ENCODE assay signal across 9 cellular contexts in genomic region chr9:96217358-96217755, GRCh38.
DNase-seq lines count a peak whose midpoint lies in the region; ATAC-seq and TF ChIP-seq lines count a peak whose summit lies in the region.
"Had no signal": no experiment of that assay in that cellular context is flagged by ENCODE, and none has a peak within 500 bp of the region (broad histone marks: within the 10 kb centered on the region; RNA-seq: fewer than 3 reads in every experiment).

No MANE protein-coding gene starts in this region.

- H3K27ac ChIP-seq in VCaP (peak overlapping the region; percentile 71), hepatocyte (peak overlapping the region; percentile 90)

- no peaks in the 10 kb centered on the region for H3K36me3 Mint-ChIP-seq in progenitor cell of endocrine pancreas (ENCODE audit: insufficient read depth)

- no peaks in the 10 kb centered on the region for H3K9me2 ChIP-seq in hepatocyte (replicated peaks; ENCODE audit: insufficient read depth)

- 12% methylated on average over 13 of the region's 13 CpGs for WGBS in hepatocyte (ENCODE audit: low lambda C conversion rate, missing lambda C conversion rate)

- H3K4me3 Mint-ChIP-seq in progenitor cell of endocrine pancreas (ENCODE audit: low read depth), result peak overlapping the region; percentile 66

- peaks cover 33% of the 10 kb centered on the region for H3K27me3 Mint-ChIP-seq in progenitor cell of endocrine pancreas

- no peak for ATAC-seq in HG02588 (IDR thresholded peaks at IDR 0.05; ENCODE audit: unreplicated experiment)

- H3K27me3 ChIP-seq in hepatocyte, result no peaks in the 10 kb centered on the region

- no peaks in the 10 kb centered on the region for H3K9me3 ChIP-seq in hepatocyte (ENCODE audit: low read depth)

- H3K9me3 Mint-ChIP-seq in progenitor cell of endocrine pancreas (ENCODE audit: low read depth), result no peaks in the 10 kb centered on the region
- H3K9me3 Mint-ChIP-seq: activated T-helper 1 cell treated with anti-CD3 and anti-CD28 coated beads, Interleukin-12 subunit alpha, Interleukin-12 subunit beta, Interleukin-2, Interleukin-4 antibody, amounts not matched to agents 30 ng/mL and 10 ng/mL and 1 ng/mL, durations not matched to agents 14 hours and 24 hours and 36 hours had no signal

- H4K20me1 ChIP-seq in hepatocyte (ENCODE audit: insufficient read depth, poor library complexity, severe bottlenecking), result no peaks in the 10 kb centered on the region

- no peak overlapping the region for H3K4me3 ChIP-seq in hepatocyte

- DNase-seq in G401 (ENCODE audit: low spot score), result peak; percentile 6
- DNase-seq in hepatocyte (ENCODE audit: low spot score), result peak; percentile 70
- no peak for DNase-seq in progenitor cell of endocrine pancreas (ENCODE audit: low spot score, unreplicated experiment)
- DNase-seq in Kasumi-1 (lab: John Stamatoyannopoulos, UW), result no peak
- DNase-seq in cortex of kidney (lab: John Stamatoyannopoulos, UW), result no peak
- DNase-seq in UCSD-AML1 (lab: John Stamatoyannopoulos, UW; ENCODE audit: unreplicated experiment), result no peak

- H3K4me1 Mint-ChIP-seq in progenitor cell of endocrine pancreas (ENCODE audit: low read depth), result peaks cover 9% of the 10 kb centered on the region

- TF ChIP-seq CTCF in VCaP (conservative IDR thresholded peaks at IDR 0.05) (no peak), hepatocyte (IDR thresholded peaks at IDR 0.05; ENCODE audit: poor library complexity) (no peak), progenitor cell of endocrine pancreas (IDR thresholded peaks at IDR 0.05; ENCODE audit: unreplicated experiment) (no peak)

- H3K27ac Mint-ChIP-seq in progenitor cell of endocrine pancreas, result no peak overlapping the region
- H3K27ac Mint-ChIP-seq: activated T-helper 1 cell treated with anti-CD3 and anti-CD28 coated beads, Interleukin-12 subunit alpha, Interleukin-12 subunit beta, Interleukin-2, Interleukin-4 antibody, amounts not matched to agents 30 ng/mL and 10 ng/mL and 1 ng/mL, durations not matched to agents 14 hours and 24 hours and 36 hours had no signal

- peaks cover 33% of the 10 kb centered on the region for H3K4me1 ChIP-seq in hepatocyte (ENCODE audit: insufficient read depth)

- H3K36me3 ChIP-seq in hepatocyte (replicated peaks; ENCODE audit: insufficient read depth, low read depth), result no peaks in the 10 kb centered on the region

- H3K4me2 ChIP-seq in hepatocyte, result peak overlapping the region; percentile 89

- no peak overlapping the region for H2AFZ ChIP-seq in hepatocyte

- in situ Hi-C loops in G401 (cut with HindIII; ENCODE audit: low sequenced_read_pairs), result no loop called here

- peaks cover 2% of the 10 kb centered on the region for H3K79me2 ChIP-seq in hepatocyte

Comparison
In these comparisons a context has a peak if more than half of its experiments do, and no peak if none do; other contexts are left out.
1. DNase-seq: peak in G401 (single experiment) and hepatocyte (single experiment); none in progenitor cell of endocrine pancreas (single experiment), Kasumi-1 (0 of 2), cortex of kidney (single experiment) and UCSD-AML1 (single experiment).